ENCODE assay signal across 27 cellular contexts in genomic region chr2:167209784-167210183, GRCh38.
DNase-seq lines count a peak whose midpoint lies in the region; ATAC-seq and TF ChIP-seq lines count a peak whose summit lies in the region.
"Had no signal": no experiment of that assay in that cellular context is flagged by ENCODE, and none has a peak within 500 bp of the region (broad histone marks: within the 10 kb centered on the region; RNA-seq: fewer than 3 reads in every experiment).

No MANE protein-coding gene starts in this region.

- H3K4me1 Mint-ChIP-seq in osteocyte (ENCODE audit: unreplicated experiment), result no peaks in the 10 kb centered on the region
- no peaks in the 10 kb centered on the region for H3K4me1 Mint-ChIP-seq in CD8-positive, alpha-beta memory T cell
- no peaks in the 10 kb centered on the region; the same call in 1 of the 2 replicates for H3K4me1 Mint-ChIP-seq in HFFc6 (ENCODE audit: low read depth)
- H3K4me1 Mint-ChIP-seq: activated B cell treated with CpG ODN at 0.5 μM for 24 hours; naive thymus-derived CD4-positive, alpha-beta T cell had no signal

- no peak overlapping the region for H3K4me3 ChIP-seq in left ventricle myocardium inferior
- no peak overlapping the region for H3K4me3 ChIP-seq in right atrium auricular region
- H3K4me3 ChIP-seq in mammary epithelial cell (replicated peaks in 1 of 3; ENCODE audit: insufficient read depth in 1 of 3, low read depth in 2 of 3, low read length in 3 of 3), result no peak overlapping the region
- H3K4me3 ChIP-seq in CD8-positive, alpha-beta memory T cell (ENCODE audit: low read length), result no peak overlapping the region
- H3K4me3 ChIP-seq: adrenal gland, dorsolateral prefrontal cortex, gastroesophageal sphincter, HAP-1 had no signal

- dilution Hi-C loops in mammary epithelial cell (cut with HindIII; ENCODE audit: low sequenced_read_pairs), result no loop called here

- H3K36me3 Mint-ChIP-seq in osteocyte (ENCODE audit: unreplicated experiment) (no peaks in the 10 kb centered on the region), HFFc6 (ENCODE audit: low read depth) (no peaks in the 10 kb centered on the region)
- H3K36me3 Mint-ChIP-seq in CD8-positive, alpha-beta memory T cell, result no peaks in the 10 kb centered on the region
- H3K36me3 Mint-ChIP-seq: CD14-positive monocyte; naive thymus-derived CD4-positive, alpha-beta T cell had no signal

- H3K79me2 ChIP-seq in mammary epithelial cell (ENCODE audit: insufficient read depth, low read length), result no peaks in the 10 kb centered on the region

- H3K9ac ChIP-seq in mammary epithelial cell (ENCODE audit: insufficient read depth, low read length), result no peak overlapping the region

- H3K4me1 ChIP-seq in left ventricle myocardium inferior, result peaks cover 33% of the 10 kb centered on the region
- no peaks in the 10 kb centered on the region for H3K4me1 ChIP-seq in right atrium auricular region
- no peaks in the 10 kb centered on the region for H3K4me1 ChIP-seq in mammary epithelial cell (ENCODE audit: insufficient read depth, low read length)
- no peaks in the 10 kb centered on the region for H3K4me1 ChIP-seq in CD8-positive, alpha-beta memory T cell (ENCODE audit: insufficient read depth, low read length)
- H3K4me1 ChIP-seq: adrenal gland, HAP-1 had no signal

- ATAC-seq in left ventricle myocardium superior (peak; percentile 51), HG02763 (IDR thresholded peaks at IDR 0.05; ENCODE audit: unreplicated experiment) (no peak)
- ATAC-seq: gastroesophageal sphincter; naive thymus-derived CD4-positive, alpha-beta T cell had no signal

- no peak for DNase-seq in left ventricle myocardium inferior
- DNase-seq in right atrium auricular region (ENCODE audit: low spot score), result no peak
- no peak for DNase-seq in mammary epithelial cell
- DNase-seq in left ventricle myocardium superior, result no peak
- DNase-seq in osteocyte (ENCODE audit: extremely low spot score, unreplicated experiment), result no peak
- no peak for DNase-seq in CD8-positive, alpha-beta memory T cell
- no peak for DNase-seq in HFFc6
- DNase-seq: activated B cell treated with CpG ODN at 0.5 μM for 24 hours; activated CD4-positive, alpha-beta T cell treated with anti-CD3 and anti-CD28 coated beads, Interleukin-2, amount 50 U/mL, for 4 hours; activated CD8-positive, alpha-beta memory T cell treated with anti-CD3 and anti-CD28 coated beads, Interleukin-2, amount 50 U/mL, for 48 hours; adrenal gland; central memory CD4-positive, alpha-beta T cell; dorsolateral prefrontal cortex; KBM-7; naive thymus-derived CD4-positive, alpha-beta T cell; NCI-H1694; NCI-H2171 treated with DMSO at 0.1 percent for 48 hours; NCI-H526; occipital lobe; right cardiac atrium; RPMI8226; stimulated activated CD8-positive, alpha-beta memory T cell treated with anti-CD3 and anti-CD28 coated beads, Interleukin-4, amount 100 ng/mL, for 48 hours; T1000 had no signal

- POLR2A ChIA-PET in CD8-positive, alpha-beta memory T cell (lab: Charles Lee), result no interaction called here

- H3K27me3 ChIP-seq in left ventricle myocardium inferior (ENCODE audit: low read depth) (no peaks in the 10 kb centered on the region), right atrium auricular region (no peaks in the 10 kb centered on the region), mammary epithelial cell (ENCODE audit: insufficient read depth, low read length) (no peaks in the 10 kb centered on the region)
- no peaks in the 10 kb centered on the region for H3K27me3 ChIP-seq in CD8-positive, alpha-beta memory T cell (ENCODE audit: insufficient read depth, low read length, poor library complexity, severe bottlenecking)
- H3K27me3 ChIP-seq: adrenal gland, gastroesophageal sphincter had no signal

- in situ Hi-C loops in mammary epithelial cell (cut with MboI; ENCODE audit: low sequenced_read_pairs in 2 of 2), result loop anchor here (5.0 to 25.0 kb wide), 2 partner anchors 82 to 672 kb away; no protein-coding TSS in a partner anchor

- no peaks in the 10 kb centered on the region for H4K20me1 ChIP-seq in mammary epithelial cell (ENCODE audit: insufficient read depth, low read length)

- H3K9me3 ChIP-seq in left ventricle myocardium inferior (replicated peaks) (no peaks in the 10 kb centered on the region), right atrium auricular region (no peaks in the 10 kb centered on the region), mammary epithelial cell (replicated peaks; ENCODE audit: insufficient read depth, low read length) (no peaks in the 10 kb centered on the region)
- no peaks in the 10 kb centered on the region for H3K9me3 ChIP-seq in CD8-positive, alpha-beta memory T cell (ENCODE audit: low read length)
- H3K9me3 ChIP-seq: adrenal gland, gastroesophageal sphincter, HAP-1 had no signal

- no peak overlapping the region for H3K27ac Mint-ChIP-seq in osteocyte (ENCODE audit: unreplicated experiment)
- H3K27ac Mint-ChIP-seq in CD8-positive, alpha-beta memory T cell, result no peak overlapping the region
- H3K27ac Mint-ChIP-seq in HFFc6, result no peak overlapping the region
- H3K27ac Mint-ChIP-seq: activated B cell treated with CpG ODN at 0.5 μM for 24 hours; naive thymus-derived CD4-positive, alpha-beta T cell had no signal

- BruUV-seq in mammary epithelial cell (replicated peaks; lab: Mats Ljungman, UMichigan), result no TSS peak

- CTCF ChIA-PET in mammary epithelial cell (lab: Charles Lee; ENCODE audit: low non-redundant PET), result no interaction called here
- CTCF ChIA-PET in CD8-positive, alpha-beta memory T cell (lab: Charles Lee), result no interaction called here

- H3K36me3 ChIP-seq in left ventricle myocardium inferior (no peaks in the 10 kb centered on the region), right atrium auricular region (no peaks in the 10 kb centered on the region), mammary epithelial cell (ENCODE audit: insufficient read depth, low read length) (no peaks in the 10 kb centered on the region)
- H3K36me3 ChIP-seq in CD8-positive, alpha-beta memory T cell (ENCODE audit: insufficient read depth, low read length), result no peaks in the 10 kb centered on the region
- H3K36me3 ChIP-seq: adrenal gland, gastroesophageal sphincter, HAP-1 had no signal

- intact Hi-C loops in left ventricle myocardium inferior (cut with micrococcal nuclease) (loop anchor here (10.0 kb wide), 1 partner anchor 675 kb away; no protein-coding TSS in a partner anchor), mammary epithelial cell (cut with micrococcal nuclease) (loop anchor here (5.0 kb wide), 1 partner anchor 387 kb away; no protein-coding TSS in a partner anchor), left ventricle myocardium superior (cut with micrococcal nuclease) (no loop called here)

- no peak for TF ChIP-seq CTCF in left ventricle myocardium inferior (IDR thresholded peaks at IDR 0.05; ENCODE audit: borderline replicate concordance)
- no peak for TF ChIP-seq CTCF in right atrium auricular region (IDR thresholded peaks at IDR 0.05)
- TF ChIP-seq CTCF in mammary epithelial cell (conservative IDR thresholded peaks at IDR 0.05 in 1 of 2, IDR thresholded peaks at IDR 0.05 in 1 of 2; ENCODE audit: extremely low read depth in 1 of 2, insufficient read depth in 1 of 2, low read depth in 1 of 2, low read length in 2 of 2), result no peak
- no peak for TF ChIP-seq CTCF in osteocyte (IDR thresholded peaks at IDR 0.05)
- no peak for TF ChIP-seq CTCF in HFFc6 (IDR thresholded peaks at IDR 0.05)

- WGBS in mammary epithelial cell (ENCODE audit: low coverage, missing lambda C conversion rate), result 37% methylated on average over 3 of the region's 3 CpGs

- H3K27ac ChIP-seq in left ventricle myocardium inferior (replicated peaks), result peak overlapping the region; percentile 13
- H3K27ac ChIP-seq in right atrium auricular region, result no peak overlapping the region
- no peak overlapping the region for H3K27ac ChIP-seq in mammary epithelial cell (ENCODE audit: insufficient read depth, low read depth, low read length)
- no peak overlapping the region for H3K27ac ChIP-seq in CD8-positive, alpha-beta memory T cell (ENCODE audit: low read depth, low read length)
- H3K27ac ChIP-seq: adrenal gland, dorsolateral prefrontal cortex had no signal

- peak overlapping the region; percentile 34 for H2AFZ ChIP-seq in mammary epithelial cell (ENCODE audit: low read depth, low read length)

- H3K4me2 ChIP-seq in mammary epithelial cell (ENCODE audit: insufficient read depth, low read depth, low read length), result no peak overlapping the region

- H3K4me3 Mint-ChIP-seq in osteocyte (ENCODE audit: unreplicated experiment) (no peak overlapping the region), HFFc6 (no peak overlapping the region)
- H3K4me3 Mint-ChIP-seq in CD8-positive, alpha-beta memory T cell, result no peak overlapping the region
- H3K4me3 Mint-ChIP-seq: activated B cell treated with CpG ODN at 0.5 μM for 24 hours; CD14-positive monocyte; naive thymus-derived CD4-positive, alpha-beta T cell had no signal

- H3K27me3 Mint-ChIP-seq in osteocyte (ENCODE audit: unreplicated experiment) (peaks cover 11% of the 10 kb centered on the region), HFFc6 (ENCODE audit: insufficient read depth) (no peaks in the 10 kb centered on the region)
- peaks cover 0 to 4% of the 10 kb centered on the region in 2 donors for H3K27me3 Mint-ChIP-seq in CD8-positive, alpha-beta memory T cell
- H3K27me3 Mint-ChIP-seq: activated B cell treated with CpG ODN at 0.5 μM for 24 hours had no signal

- H3K9me3 Mint-ChIP-seq in osteocyte (ENCODE audit: unreplicated experiment) (no peaks in the 10 kb centered on the region), HFFc6 (no peaks in the 10 kb centered on the region)
- H3K9me3 Mint-ChIP-seq in CD8-positive, alpha-beta memory T cell, result peaks cover 0 to 2% (median 0%) of the 10 kb centered on the region in 5 donors
- H3K9me3 Mint-ChIP-seq: activated B cell treated with CpG ODN at 0.5 μM for 24 hours had no signal
